In genomic region chr17:28661635-28662526, GRCh38 we compare ENCODE assay signal across 1 cellular context.
TF ChIP-seq lines count a peak whose summit lies in the region.

A gene with protein sequence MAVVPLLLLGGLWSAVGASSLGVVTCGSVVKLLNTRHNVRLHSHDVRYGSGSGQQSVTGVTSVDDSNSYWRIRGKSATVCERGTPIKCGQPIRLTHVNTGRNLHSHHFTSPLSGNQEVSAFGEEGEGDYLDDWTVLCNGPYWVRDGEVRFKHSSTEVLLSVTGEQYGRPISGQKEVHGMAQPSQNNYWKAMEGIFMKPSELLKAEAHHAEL (minus strand): TSS chr17:28661906. CDS start chr17:28661876, 30 bp downstream.
SUPT6H (plus strand) TSS chr17:28662205; CDS start chr17:28673402, 11,197 bp downstream.

TF ChIP-seq in GM12878, 131 proteins besides CTCF, POLR2A, EP300 and RAD21 (continued from another document and continues in another):
- TF ChIP-seq BHLHE40 (IDR thresholded peaks at IDR 0.05; ENCODE audit: borderline replicate concordance in 1 of 2, low read depth in 2 of 2, low read length in 1 of 2): peak in 1 of 2 experiments; percentile 49; a peak in 1 of 4 replicates
- TF ChIP-seq, protein P1, sequence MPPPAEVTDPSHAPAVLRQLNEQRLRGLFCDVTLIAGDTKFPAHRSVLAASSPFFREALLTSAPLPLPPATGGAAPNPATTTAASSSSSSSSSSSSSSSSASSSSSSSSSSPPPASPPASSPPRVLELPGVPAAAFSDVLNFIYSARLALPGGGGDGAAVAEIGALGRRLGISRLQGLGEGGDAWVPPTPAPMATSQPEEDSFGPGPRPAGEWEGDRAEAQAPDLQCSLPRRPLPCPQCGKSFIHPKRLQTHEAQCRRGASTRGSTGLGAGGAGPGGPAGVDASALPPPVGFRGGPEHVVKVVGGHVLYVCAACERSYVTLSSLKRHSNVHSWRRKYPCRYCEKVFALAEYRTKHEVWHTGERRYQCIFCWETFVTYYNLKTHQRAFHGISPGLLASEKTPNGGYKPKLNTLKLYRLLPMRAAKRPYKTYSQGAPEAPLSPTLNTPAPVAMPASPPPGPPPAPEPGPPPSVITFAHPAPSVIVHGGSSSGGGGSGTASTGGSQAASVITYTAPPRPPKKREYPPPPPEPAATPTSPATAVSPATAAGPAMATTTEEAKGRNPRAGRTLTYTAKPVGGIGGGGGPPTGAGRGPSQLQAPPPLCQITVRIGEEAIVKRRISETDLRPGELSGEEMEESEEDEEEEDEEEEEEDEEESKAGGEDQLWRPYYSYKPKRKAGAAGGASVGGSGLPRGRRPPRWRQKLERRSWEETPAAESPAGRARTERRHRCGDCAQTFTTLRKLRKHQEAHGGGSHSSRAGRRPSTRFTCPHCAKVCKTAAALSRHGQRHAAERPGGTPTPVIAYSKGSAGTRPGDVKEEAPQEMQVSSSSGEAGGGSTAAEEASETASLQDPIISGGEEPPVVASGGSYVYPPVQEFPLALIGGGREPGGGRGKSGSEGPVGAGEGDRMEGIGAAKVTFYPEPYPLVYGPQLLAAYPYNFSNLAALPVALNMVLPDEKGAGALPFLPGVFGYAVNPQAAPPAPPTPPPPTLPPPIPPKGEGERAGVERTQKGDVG (CRISPR knock-in tag; IDR thresholded peaks at IDR 0.05): no peak
- TF ChIP-seq BCL11A (IDR thresholded peaks at IDR 0.05; ENCODE audit: low read depth, low read length): no peak
- peak; percentile 36 for TF ChIP-seq DPF2 (IDR thresholded peaks at IDR 0.05)
- peak; percentile 87 for TF ChIP-seq SMAD5 (IDR thresholded peaks at IDR 0.05; ENCODE audit: low read depth)
- TF ChIP-seq ZZZ3 (IDR thresholded peaks at IDR 0.05; ENCODE audit: control insufficient read depth, insufficient read length, low read depth): no peak
- peak; percentile 79 for TF ChIP-seq ZNF687 (IDR thresholded peaks at IDR 0.05)
- TF ChIP-seq NR2C2 (IDR thresholded peaks at IDR 0.05; ENCODE audit: borderline replicate concordance, control insufficient read depth, insufficient read length, low read depth): no peak
- TF ChIP-seq MXI1 (IDR thresholded peaks at IDR 0.05; ENCODE audit: low read depth, low read length): peak; percentile 63
- peak; percentile 75 for TF ChIP-seq IKZF1 (conservative IDR thresholded peaks at IDR 0.05)
- peak; percentile 5; the same call in 1 of the 2 replicates for TF ChIP-seq ATF3 (IDR thresholded peaks at IDR 0.05; ENCODE audit: borderline replicate concordance, extremely low read depth, low read depth, low read length)
- peak; percentile 74; the same call in 1 of the 2 replicates for TF ChIP-seq RB1 (IDR thresholded peaks at IDR 0.05; ENCODE audit: borderline replicate concordance)
- TF ChIP-seq HCFC1 (IDR thresholded peaks at IDR 0.05; ENCODE audit: low read length): peak; percentile 45; the same call in 1 of the 2 replicates
- TF ChIP-seq MEF2B (IDR thresholded peaks at IDR 0.05; ENCODE audit: partially characterized antibody, poor library complexity, severe bottlenecking): peak; percentile 26
- peak; percentile 54; the same call in 1 of the 2 replicates for TF ChIP-seq BACH1 (IDR thresholded peaks at IDR 0.05; ENCODE audit: borderline replicate concordance)
- TF ChIP-seq SPI1 (IDR thresholded peaks at IDR 0.05; ENCODE audit: borderline replicate concordance, insufficient read depth, low read depth, low read length): peak; percentile 69; the same call in 1 of the 2 replicates
- no peak for TF ChIP-seq CHD4 (IDR thresholded peaks at IDR 0.05)
- TF ChIP-seq RUNX3 (IDR thresholded peaks at IDR 0.05; ENCODE audit: low read length): peak; percentile 78
- 0 out of 2 replicates have a peak, but pooled peaks have one; percentile 12 for TF ChIP-seq NR2F1 (conservative IDR thresholded peaks at IDR 0.05)
- peak; percentile 80 for TF ChIP-seq SMAD1 (IDR thresholded peaks at IDR 0.05; ENCODE audit: low read depth, partially characterized antibody)
- no peak for TF ChIP-seq TCF7 (IDR thresholded peaks at IDR 0.05; ENCODE audit: borderline replicate concordance)
- TF ChIP-seq SKIL (IDR thresholded peaks at IDR 0.05; ENCODE audit: low read depth, poor library complexity, severe bottlenecking): peak; percentile 37
- TF ChIP-seq CREM (IDR thresholded peaks at IDR 0.05; ENCODE audit: low read depth): peak; percentile 96
- TF ChIP-seq ATF7 (IDR thresholded peaks at IDR 0.05; ENCODE audit: low read depth): peak; percentile 93
- TF ChIP-seq E4F1 (IDR thresholded peaks at IDR 0.05; ENCODE audit: borderline replicate concordance, partially characterized antibody): peak; percentile 55
- peak; percentile 23; the same call in 1 of the 2 replicates for TF ChIP-seq TARDBP (IDR thresholded peaks at IDR 0.05; ENCODE audit: borderline replicate concordance)
- TF ChIP-seq E2F8 (IDR thresholded peaks at IDR 0.05; ENCODE audit: low read depth, partially characterized antibody): peak; percentile 90
- TF ChIP-seq LARP7 (IDR thresholded peaks at IDR 0.05): peak; percentile 74
- TF ChIP-seq TAF1 (IDR thresholded peaks at IDR 0.05; ENCODE audit: borderline replicate concordance, low read depth, low read length): peak; percentile 88
- TF ChIP-seq CBFB (IDR thresholded peaks at IDR 0.05; ENCODE audit: low read depth): peak; percentile 59
- TF ChIP-seq SUPT20H (IDR thresholded peaks at IDR 0.05; ENCODE audit: borderline replicate concordance, control insufficient read depth, low read depth, low read length): no peak
- peak in 1 of 2 experiments; percentile 81; a peak in 2 of 4 replicates for TF ChIP-seq ETV6 (conservative IDR thresholded peaks at IDR 0.05 in 1 of 2, IDR thresholded peaks at IDR 0.05 in 1 of 2; ENCODE audit: borderline replicate concordance in 1 of 2, low read depth in 1 of 2)
- TF ChIP-seq IRF4 (IDR thresholded peaks at IDR 0.05; ENCODE audit: low read depth, low read length): peak; percentile 43; the same call in 1 of the 2 replicates
- peak; percentile 45; the same call in 1 of the 2 replicates for TF ChIP-seq MTA3 (IDR thresholded peaks at IDR 0.05; ENCODE audit: borderline replicate concordance, low read length)
- peak; percentile 1 for TF ChIP-seq SP1 (IDR thresholded peaks at IDR 0.05; ENCODE audit: low read depth, low read length)
- peak; percentile 85 for TF ChIP-seq POLR2AphosphoS2 (IDR thresholded peaks at IDR 0.05; ENCODE audit: low read depth, low read length)
- TF ChIP-seq STAT1 (conservative IDR thresholded peaks at IDR 0.05): no peak
- no peak for TF ChIP-seq IRF3 (IDR thresholded peaks at IDR 0.05)
- TF ChIP-seq ZBED1 (IDR thresholded peaks at IDR 0.05; ENCODE audit: borderline replicate concordance): 0 out of 2 replicates have a peak, but pooled peaks have one; percentile 52
- TF ChIP-seq, protein P2, sequence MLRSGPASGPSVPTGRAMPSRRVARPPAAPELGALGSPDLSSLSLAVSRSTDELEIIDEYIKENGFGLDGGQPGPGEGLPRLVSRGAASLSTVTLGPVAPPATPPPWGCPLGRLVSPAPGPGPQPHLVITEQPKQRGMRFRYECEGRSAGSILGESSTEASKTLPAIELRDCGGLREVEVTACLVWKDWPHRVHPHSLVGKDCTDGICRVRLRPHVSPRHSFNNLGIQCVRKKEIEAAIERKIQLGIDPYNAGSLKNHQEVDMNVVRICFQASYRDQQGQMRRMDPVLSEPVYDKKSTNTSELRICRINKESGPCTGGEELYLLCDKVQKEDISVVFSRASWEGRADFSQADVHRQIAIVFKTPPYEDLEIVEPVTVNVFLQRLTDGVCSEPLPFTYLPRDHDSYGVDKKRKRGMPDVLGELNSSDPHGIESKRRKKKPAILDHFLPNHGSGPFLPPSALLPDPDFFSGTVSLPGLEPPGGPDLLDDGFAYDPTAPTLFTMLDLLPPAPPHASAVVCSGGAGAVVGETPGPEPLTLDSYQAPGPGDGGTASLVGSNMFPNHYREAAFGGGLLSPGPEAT (IDR thresholded peaks at IDR 0.05; ENCODE audit: low read depth): peak; percentile 87
- TF ChIP-seq PML (IDR thresholded peaks at IDR 0.05; ENCODE audit: low read length): peak; percentile 97
